In genomic region chr3:144921710-144922109, GRCh38 we compare ENCODE assay signal across 1 cellular context.
TF ChIP-seq lines count a peak whose summit lies in the region.

No MANE protein-coding gene starts in this region.

TF ChIP-seq in H1, 55 proteins besides CTCF, POLR2A, EP300 and RAD21 (continued from another document):
- TF ChIP-seq CHD7 (IDR thresholded peaks at IDR 0.05; ENCODE audit: insufficient replicate concordance, low read length), result no peak
- no peak for TF ChIP-seq SP2 (IDR thresholded peaks at IDR 0.05; ENCODE audit: low read length)
- TF ChIP-seq KDM4A (IDR thresholded peaks at IDR 0.05; ENCODE audit: low read depth, low read length, severe bottlenecking), result no peak
- no peak for TF ChIP-seq CHD1 (IDR thresholded peaks at IDR 0.05; ENCODE audit: low read depth, low read length)
- TF ChIP-seq SAP30 (IDR thresholded peaks at IDR 0.05; ENCODE audit: insufficient read depth, insufficient replicate concordance, low read length), result no peak
- no peak for TF ChIP-seq RBBP5 (IDR thresholded peaks at IDR 0.05; ENCODE audit: borderline replicate concordance, low read depth, low read length)
- no peak for TF ChIP-seq USF2 (IDR thresholded peaks at IDR 0.05; ENCODE audit: low read length)
- TF ChIP-seq HDAC6 (IDR thresholded peaks at IDR 0.05; ENCODE audit: low read depth, low read length), result no peak
- TF ChIP-seq POLR2AphosphoS5 (IDR thresholded peaks at IDR 0.05; ENCODE audit: low read depth, low read length), result no peak
- no peak for TF ChIP-seq CEBPB (IDR thresholded peaks at IDR 0.05; ENCODE audit: low read depth, low read length)
- no peak for TF ChIP-seq GTF2F1 (IDR thresholded peaks at IDR 0.05; ENCODE audit: borderline replicate concordance, low read depth, low read length)
- no peak for TF ChIP-seq E2F6 (IDR thresholded peaks at IDR 0.05)
- no peak for TF ChIP-seq BCL11A (IDR thresholded peaks at IDR 0.05; ENCODE audit: low read depth in 2 of 2, low read length in 2 of 2)
- no peak for TF ChIP-seq RFX5 (IDR thresholded peaks at IDR 0.05; ENCODE audit: borderline replicate concordance, low read depth, low read length)
- TF ChIP-seq POU5F1 (IDR thresholded peaks at IDR 0.05; ENCODE audit: low read depth, low read length), result no peak
